In the genomic region with DNA sequence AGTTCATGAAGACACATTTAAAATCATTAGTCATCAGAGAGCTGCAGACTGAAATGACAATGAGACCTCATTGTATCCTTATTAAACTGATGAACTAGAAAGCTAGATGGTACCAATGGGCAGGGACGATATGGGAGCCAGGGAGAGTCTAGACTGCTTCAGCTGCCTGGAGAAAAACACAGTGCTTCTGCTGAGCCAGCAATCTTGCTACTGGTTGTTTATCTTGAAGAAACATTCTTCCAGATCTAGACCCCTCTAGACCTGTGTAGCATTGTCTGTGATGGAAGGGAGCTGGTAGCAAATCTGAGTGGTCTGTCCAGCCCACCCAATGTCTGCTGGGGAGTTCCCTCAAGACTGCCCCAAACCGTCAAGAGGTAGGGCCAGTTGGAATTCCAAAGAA, we compare ENCODE assay signal across 24 cellular contexts. TPM values are rescaled to one million over a fixed set of nuclear protein-coding genes. Genes with fewer than 3 reads are reported as not detected.
"Had no signal": no experiment of that assay in that cellular context is flagged by ENCODE, and none has a peak within 500 bp of the region (broad histone marks: within the 10 kb centered on the region; RNA-seq: fewer than 3 reads in every experiment).

No MANE protein-coding gene starts in this region.

- DNase-seq: KBM-7, MV-4-11, NCI-H1048, NCI-H1105, NCI-H1436 treated with DMSO at 0.1 percent for 48 hours, NCI-H1694, NCI-H187 treated with DMSO at 0.1 percent for 48 hours, NCI-H2029 treated with DMSO at 0.1 percent for 48 hours, NCI-H2171 treated with DMSO at 0.1 percent for 48 hours, NCI-H345, NCI-H446 treated with DMSO at 0.1 percent for 48 hours, NCI-H510A treated with DMSO at 0.1 percent for 48 hours, NCI-H526, NCI-H82, Right ventricle myocardium superior, RPMI8226, SIG-M5 had no signal

- H3K27ac ChIP-seq: SJSA1, SK-N-MC had no signal

- FAIRE-seq: RCC 7860 had no signal

- H3K36me3 ChIP-seq: SJSA1 had no signal

- H3K4me3 Mint-ChIP-seq: IgD-negative memory B cell had no signal

- H3K9me3 ChIP-seq: SJSA1 had no signal

- H3K36me3 Mint-ChIP-seq: IgD-negative memory B cell had no signal

- H3K4me3 ChIP-seq: SJSA1, SK-N-MC had no signal

- H3K4me1 ChIP-seq: SJSA1 had no signal

- H3K9me3 Mint-ChIP-seq: IgD-negative memory B cell had no signal

RNA-seq across cellular contexts. Expression of gene DRC7, which starts 2.0 kb away (rescaled TPM):
- total RNA-seq: HT-29, LHCN-M2, MCF 10A, Right ventricle myocardium superior, SJSA1 had no signal
- polyA plus RNA-seq: IgD-negative memory B cell had no signal

RNA-seq across cellular contexts. Expression of gene ADGRG3, which starts 24.5 kb away (rescaled TPM):
- total RNA-seq: HT-29, LHCN-M2, MCF 10A, SJSA1 had no signal
- polyA plus RNA-seq: IgD-negative memory B cell had no signal
